In genomic region chr1:153314388-153314787, GRCh38 we compare ENCODE assay signal across 14 cellular contexts. TPM values are rescaled to one million over a fixed set of nuclear protein-coding genes. Genes with fewer than 3 reads are reported as not detected.
"Had no signal": no experiment of that assay in that cellular context is flagged by ENCODE, and none has a peak within 500 bp of the region (broad histone marks: within the 10 kb centered on the region; RNA-seq: fewer than 3 reads in every experiment).

No MANE protein-coding gene starts in this region.

RNA-seq across cellular contexts. Expression of gene PGLYRP3, which starts 1.6 kb away (rescaled TPM):
- total RNA-seq: stomach, subcutaneous adipose tissue, temporal lobe, testis, thoracic aorta, thyroid gland, tibial nerve, transverse colon, upper lobe of left lung, upper lobe of right lung, ureter, urinary bladder, uterus had no signal
- polyA plus RNA-seq: urinary bladder had no signal

RNA-seq across cellular contexts. Expression of gene PGLYRP4, which starts 34.3 kb away (rescaled TPM):
- total RNA-seq: stomach, subcutaneous adipose tissue, temporal lobe, thoracic aorta, thyroid gland, tibial nerve, transverse colon, upper lobe of left lung, upper lobe of right lung, urinary bladder, uterus had no signal

RNA-seq across cellular contexts. Expression of gene LORICRIN, which starts 54.9 kb away (rescaled TPM):
- total RNA-seq: stomach, subcutaneous adipose tissue, thoracic aorta, thyroid gland, transverse colon, upper lobe of left lung, upper lobe of right lung, ureter, urinary bladder, uterus, vagina had no signal
- polyA plus RNA-seq: stomach, urinary bladder had no signal
